In genomic region chr18:78739115-78739514, GRCh38 we compare ENCODE assay signal across 26 cellular contexts.
DNase-seq lines count a peak whose midpoint lies in the region; ATAC-seq, FAIRE-seq and TF ChIP-seq lines count a peak whose summit lies in the region.
"Had no signal": no experiment of that assay in that cellular context is flagged by ENCODE, and none has a peak within 500 bp of the region (broad histone marks: within the 10 kb centered on the region; RNA-seq: fewer than 3 reads in every experiment).

No MANE protein-coding gene starts in this region.

- TF ChIP-seq POLR2A in ovary (IDR thresholded peaks at IDR 0.05), result no peak

- no peak overlapping the region for H3K4me3 ChIP-seq in right cardiac atrium (ENCODE audit: low read length)
- no peak overlapping the region for H3K4me3 ChIP-seq in ovary
- H3K4me3 ChIP-seq: BLaER1, MG63, SJSA1 had no signal

- FAIRE-seq in urothelium cell line (lab: Jason Lieb, UNC), result peak; percentile 94
- FAIRE-seq: A204.1, GM12892, GM19239, H54 had no signal

- H3K27ac ChIP-seq in right cardiac atrium (ENCODE audit: low read length) (no peak overlapping the region), ovary (no peak overlapping the region)
- H3K27ac ChIP-seq: BLaER1, SJSA1 had no signal

- TF ChIP-seq CTCF in ovary (IDR thresholded peaks at IDR 0.05), result no peak

- peak overlapping the region; percentile 58 for H3K27ac Mint-ChIP-seq in central memory CD8-positive, alpha-beta T cell (ENCODE audit: low read depth)
- H3K27ac Mint-ChIP-seq: CD4-positive, CD25-positive, alpha-beta regulatory T cell had no signal

- H3K4me3 Mint-ChIP-seq in central memory CD8-positive, alpha-beta T cell, result no peak overlapping the region
- H3K4me3 Mint-ChIP-seq: CD4-positive, CD25-positive, alpha-beta regulatory T cell had no signal

- H3K9me3 ChIP-seq in right cardiac atrium (ENCODE audit: control insufficient read depth, low read length) (no peaks in the 10 kb centered on the region), ovary (no peaks in the 10 kb centered on the region)
- H3K9me3 ChIP-seq: BLaER1, MG63 had no signal

- no peaks in the 10 kb centered on the region for H3K4me1 Mint-ChIP-seq in central memory CD8-positive, alpha-beta T cell
- H3K4me1 Mint-ChIP-seq: CD4-positive, CD25-positive, alpha-beta regulatory T cell had no signal

- intact Hi-C loops in Right ventricle myocardium inferior (cut with DNase I), result no loop called here
- intact Hi-C loops in right cardiac atrium (cut with DNase I), result no loop called here
- intact Hi-C loops in ovary (cut with DNase I), result no loop called here

- ATAC-seq in Right ventricle myocardium inferior, result no peak
- ATAC-seq in right cardiac atrium, result no peak
- no peak for ATAC-seq in central memory CD8-positive, alpha-beta T cell (replicated peaks; ENCODE audit: extremely low read depth, poor library complexity, severe bottlenecking)
- ATAC-seq: PC-3 had no signal

- WGBS in right cardiac atrium, result 88% methylated on average over 3 of the region's 3 CpGs
- WGBS in ovary, 3 donors, result 80 to 90% (median 90%) methylated on average over 3 of the region's 3 CpGs

- no peaks in the 10 kb centered on the region for H3K27me3 ChIP-seq in right cardiac atrium (ENCODE audit: control insufficient read depth, insufficient read depth)
- no peaks in the 10 kb centered on the region for H3K27me3 ChIP-seq in ovary
- H3K27me3 ChIP-seq: BLaER1, MG63, SJSA1 had no signal

- TF ChIP-seq EP300 in ovary (IDR thresholded peaks at IDR 0.05), result no peak

- in situ Hi-C loops in KBM-7 (cut with MboI; ENCODE audit: low pct_unique_long_range_greater_than_20kb, low sequenced_read_pairs), result no loop called here

- no peaks in the 10 kb centered on the region for H3K4me1 ChIP-seq in right cardiac atrium (ENCODE audit: control insufficient read depth, insufficient read depth, low read length)
- H3K4me1 ChIP-seq in ovary (ENCODE audit: insufficient read depth), result no peaks in the 10 kb centered on the region
- H3K4me1 ChIP-seq: SJSA1 had no signal

- no peaks in the 10 kb centered on the region for H3K36me3 ChIP-seq in ovary
- H3K36me3 ChIP-seq: BLaER1, MG63, SJSA1 had no signal

- H3K9me3 Mint-ChIP-seq in central memory CD8-positive, alpha-beta T cell, result no peaks in the 10 kb centered on the region

- H3K36me3 Mint-ChIP-seq in central memory CD8-positive, alpha-beta T cell (ENCODE audit: insufficient read depth), result no peaks in the 10 kb centered on the region
- H3K36me3 Mint-ChIP-seq: CD4-positive, CD25-positive, alpha-beta regulatory T cell had no signal

- DNase-seq in Right ventricle myocardium inferior (ENCODE audit: missing footprints), result peak; percentile 26
- no peak for DNase-seq in right cardiac atrium
- DNase-seq in central memory CD8-positive, alpha-beta T cell (ENCODE audit: low spot score in 2 of 2), result no peak
- peak; percentile 39 for DNase-seq in mesenteric fat pad (ENCODE audit: low spot score)
- DNase-seq in urothelium cell line (ENCODE audit: low spot score), result no peak
- no peak for DNase-seq in ovary
- DNase-seq in KBM-7, result no peak
- DNase-seq: CD4-positive, CD25-positive, alpha-beta regulatory T cell; DMS153; DND-41; KG1; MG63; NCI-H1105 treated with DMSO at 0.1 percent for 48 hours; NCI-H2029; NCI-H446; NCI-H526; NCI-H82; NK-92 treated with Interleukin-12 subunit alpha and Interleukin-12 subunit beta, amount 100 ng/mL, for 24 hours; PC-3; Right ventricle myocardium superior had no signal

- H3K27me3 Mint-ChIP-seq in central memory CD8-positive, alpha-beta T cell, result peaks cover 20% of the 10 kb centered on the region

Comparison
In these comparisons a context has a peak if more than half of its experiments do, and no peak if none do; other contexts are left out.
1. DNase-seq: peak in Right ventricle myocardium inferior (single experiment) and mesenteric fat pad (single experiment); none in right cardiac atrium (0 of 3), central memory CD8-positive, alpha-beta T cell (0 of 2), urothelium cell line (single experiment), ovary (0 of 5) and KBM-7 (single experiment).